12 cellular contexts compared by ENCODE assay signal in the genomic region with DNA sequence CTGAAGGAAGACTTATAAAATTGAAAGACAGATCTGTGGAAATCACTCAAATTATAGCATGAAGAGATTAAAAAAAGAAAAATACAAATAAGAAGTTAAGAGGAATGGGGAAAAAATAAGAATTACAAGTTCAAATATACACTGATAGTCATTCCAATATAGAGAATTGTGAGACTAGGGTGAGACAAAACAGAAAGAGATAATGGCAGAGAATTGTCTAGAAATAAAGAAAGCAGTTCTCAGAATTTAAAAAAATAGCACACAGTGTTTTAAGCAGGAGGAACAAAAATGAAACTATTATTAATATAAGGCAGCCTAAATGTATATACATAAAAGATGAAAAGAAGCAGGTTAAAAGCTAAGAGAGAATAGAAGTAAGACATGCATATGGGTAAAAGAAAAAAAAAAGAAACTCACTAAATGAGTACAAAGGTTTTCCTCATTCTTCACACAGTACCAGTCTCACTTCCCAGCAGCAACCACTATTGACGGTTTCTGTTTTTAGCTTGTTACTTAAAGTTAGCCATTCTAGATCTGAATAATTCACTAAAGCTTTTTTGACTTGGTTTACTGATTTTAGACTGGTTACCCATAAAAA.
A peak's percentile ranks its signal among the peaks of the same experiment; 100 is the strongest.
DNase-seq lines count a peak whose midpoint lies in the region; ATAC-seq and TF ChIP-seq lines count a peak whose summit lies in the region.
"Had no signal": no experiment of that assay in that cellular context is flagged by ENCODE, and none has a peak within 500 bp of the region (broad histone marks: within the 10 kb centered on the region; RNA-seq: fewer than 3 reads in every experiment).

No MANE protein-coding gene starts in this region.

- TF ChIP-seq CTCF in GM10248 (IDR thresholded peaks at IDR 0.05; ENCODE audit: control extremely low read depth, extremely low read depth, low read depth, missing control alignments) (no peak), nephron progenitor cell (IDR thresholded peaks at IDR 0.05) (no peak)

- H3K9me3 Mint-ChIP-seq in nephron progenitor cell = peaks cover 6% of the 10 kb centered on the region

- DNase-seq in GM10248 (ENCODE audit: extremely low spot score) = peak; percentile 9
- DNase-seq in nephron progenitor cell = no peak
- DNase-seq in OCI-M1 (lab: John Stamatoyannopoulos, UW) = no peak
- no peak for DNase-seq in NOMO-1 treated with DMSO at 0.1 percent for 48 hours (lab: John Stamatoyannopoulos, UW; ENCODE audit: unreplicated experiment)
- DNase-seq: GDM1; GOT3; mammary epithelial cell; stimulated activated naive B cell treated with anti-CD40 and anti-IgM and Interleukin-4, amounts not matched to agents 10 μg/mL and 1 μg/mL and 100 μg/mL, for 72 hours had no signal

- ATAC-seq in GM18519 (IDR thresholded peaks at IDR 0.05; ENCODE audit: low FRiP score, unreplicated experiment) (peak; percentile 63), GM21529 (IDR thresholded peaks at IDR 0.05; ENCODE audit: unreplicated experiment) (peak; percentile 86), HG03135 (IDR thresholded peaks at IDR 0.05; ENCODE audit: unreplicated experiment) (peak; percentile 69), GM18520 (IDR thresholded peaks at IDR 0.05; ENCODE audit: unreplicated experiment) (no peak)

- H3K27me3 Mint-ChIP-seq in nephron progenitor cell (ENCODE audit: low read depth, poor library complexity) = no peaks in the 10 kb centered on the region

- POLR2A ChIA-PET in GM10248 (lab: Yijun Ruan, JAX) = no interaction called here

- CTCF ChIA-PET in GM10248 (lab: Yijun Ruan, JAX) = no interaction called here

- H3K36me3 Mint-ChIP-seq in nephron progenitor cell (ENCODE audit: low read depth) = no peaks in the 10 kb centered on the region
- H3K36me3 Mint-ChIP-seq: stimulated activated naive B cell treated with anti-CD40 and anti-IgM and Interleukin-4, amounts not matched to agents 10 μg/mL and 1 μg/mL and 100 μg/mL, for 72 hours had no signal

- H3K27ac Mint-ChIP-seq in nephron progenitor cell = no peak overlapping the region
- H3K27ac Mint-ChIP-seq: stimulated activated naive B cell treated with anti-CD40 and anti-IgM and Interleukin-4, amounts not matched to agents 10 μg/mL and 1 μg/mL and 100 μg/mL, for 72 hours had no signal

- peaks cover 7% of the 10 kb centered on the region for H3K4me1 Mint-ChIP-seq in nephron progenitor cell
- H3K4me1 Mint-ChIP-seq: stimulated activated naive B cell treated with anti-CD40 and anti-IgM and Interleukin-4, amounts not matched to agents 10 μg/mL and 1 μg/mL and 100 μg/mL, for 72 hours had no signal

- H3K4me3 Mint-ChIP-seq in nephron progenitor cell = no peak overlapping the region
- H3K4me3 Mint-ChIP-seq: stimulated activated naive B cell treated with anti-CD40 and anti-IgM and Interleukin-4, amounts not matched to agents 10 μg/mL and 1 μg/mL and 100 μg/mL, for 72 hours had no signal
